Comparison of ENCODE assay signal across 23 cellular contexts in genomic region chr15:87368511-87368910, GRCh38.
DNase-seq lines count a peak whose midpoint lies in the region; ATAC-seq and TF ChIP-seq lines count a peak whose summit lies in the region.
"Had no signal": no experiment of that assay in that cellular context is flagged by ENCODE, and none has a peak within 500 bp of the region (broad histone marks: within the 10 kb centered on the region; RNA-seq: fewer than 3 reads in every experiment).

No MANE protein-coding gene starts in this region.

- H3K9ac ChIP-seq in mesendoderm (ENCODE audit: low read length) = no peak overlapping the region
- H3K9ac ChIP-seq: BLaER1 treated with 17β-estradiol and CSF1 and Interleukin-3, amounts not matched to agents 10 nM and 100 nM; parathyroid adenoma had no signal

- H3K4me1 ChIP-seq in mesendoderm (ENCODE audit: control insufficient read depth, low read depth, low read length) = no peaks in the 10 kb centered on the region
- H3K4me1 ChIP-seq: BLaER1 treated with 17β-estradiol and CSF1 and Interleukin-3, amounts not matched to agents 10 nM and 100 nM; gastroesophageal sphincter; parathyroid adenoma; upper lobe of right lung had no signal

- DNase-seq in AG04450 (ENCODE audit: low read depth, low spot score) = no peak
- peak; percentile 63 for DNase-seq in MG63
- DNase-seq in choroid plexus epithelial cell (ENCODE audit: low read depth) = peak; percentile 9
- DNase-seq in mesendoderm = peak; percentile 2
- DNase-seq in NCI-H748 (lab: John Stamatoyannopoulos, UW; ENCODE audit: unreplicated experiment) = no peak
- DNase-seq in NCI-H526 (lab: John Stamatoyannopoulos, UW) = no peak
- DNase-seq in GOT3 (lab: John Stamatoyannopoulos, UW) = no peak
- DNase-seq: activated CD4-positive, alpha-beta T cell treated with anti-CD3 and anti-CD28 coated beads for 4 hours; activated naive CD4-positive, alpha-beta T cell treated with anti-CD3 and anti-CD28 coated beads, Interleukin-2, amount 50 U/mL, for 16 hours; activated T-cell treated with anti-CD3 and anti-CD28 coated beads, Interleukin-2, amount 50 U/mL, for 48 hours; erythroblast; natural killer cell; NCI-H1436; NCI-H524; right cardiac atrium; Right ventricle myocardium superior; upper lobe of right lung had no signal

- TF ChIP-seq CTCF in AG04450 (IDR thresholded peaks at IDR 0.05; ENCODE audit: low read depth, low read length) (no peak), choroid plexus epithelial cell (conservative IDR thresholded peaks at IDR 0.05; ENCODE audit: low read depth, low read length) (no peak)

- H3K4me3 ChIP-seq in AG04450 (ENCODE audit: low read depth, low read length) (no peak overlapping the region), MG63 (no peak overlapping the region), choroid plexus epithelial cell (ENCODE audit: low read depth, low read length) (no peak overlapping the region), mesendoderm (ENCODE audit: low read length) (no peak overlapping the region)
- H3K4me3 ChIP-seq: BLaER1 treated with 17β-estradiol and CSF1 and Interleukin-3, amounts not matched to agents 10 nM and 100 nM; gastroesophageal sphincter; GM23338; upper lobe of right lung had no signal

- no CpG with 5 or more reads among the region's 2 CpGs for WGBS in mesendoderm (ENCODE audit: extremely low coverage, insufficient coverage, low lambda C conversion rate)

- H2BK5ac ChIP-seq in mesendoderm (ENCODE audit: low read length) = no peak overlapping the region

- peak overlapping the region; percentile 15 for H3K56ac ChIP-seq in mesendoderm (ENCODE audit: low read length)

- no peak overlapping the region for H3K18ac ChIP-seq in mesendoderm (ENCODE audit: low read length)

- H3K79me2 ChIP-seq in mesendoderm (ENCODE audit: control insufficient read depth, insufficient read depth, low read length) = no peaks in the 10 kb centered on the region
- H3K79me2 ChIP-seq: parathyroid adenoma had no signal

- H2BK15ac ChIP-seq in mesendoderm (replicated peaks; ENCODE audit: low read depth) = no peak overlapping the region

- no peak overlapping the region for H2AK5ac ChIP-seq in mesendoderm (ENCODE audit: low read length)

- POLR2A ChIA-PET in AG04450 (lab: Yijun Ruan, JAX) = interaction anchor here (2.0 kb wide), 1 partner anchor 20 kb away, joined by 11 read pairs; no protein-coding TSS in a partner anchor

- no peak overlapping the region for H2BK120ac ChIP-seq in mesendoderm (ENCODE audit: low read depth, low read length)

- H4K5ac ChIP-seq in mesendoderm (ENCODE audit: low read length) = no peak overlapping the region

- H3K4me2 ChIP-seq in mesendoderm (ENCODE audit: low read length) = no peak overlapping the region
- H3K4me2 ChIP-seq: BLaER1 treated with 17β-estradiol and CSF1 and Interleukin-3, amounts not matched to agents 10 nM and 100 nM; GM23338 had no signal

- no peaks in the 10 kb centered on the region for H3K79me1 ChIP-seq in mesendoderm (ENCODE audit: low read length)

- no peak overlapping the region for H3K23ac ChIP-seq in mesendoderm (ENCODE audit: low read length)

- peak overlapping the region; percentile 66 for H3K27ac ChIP-seq in AG04450 (ENCODE audit: low read depth, low read length)
- H3K27ac ChIP-seq in mesendoderm (ENCODE audit: low read depth, low read length) = no peak overlapping the region
- H3K27ac ChIP-seq: BLaER1 treated with 17β-estradiol and CSF1 and Interleukin-3, amounts not matched to agents 10 nM and 100 nM; gastroesophageal sphincter; HL-60; parathyroid adenoma; upper lobe of right lung had no signal

- no peaks in the 10 kb centered on the region for H3K9me3 ChIP-seq in AG04450 (ENCODE audit: control insufficient read depth, insufficient read depth, low read length)
- H3K9me3 ChIP-seq in MG63 = peaks cover 28% of the 10 kb centered on the region
- H3K9me3 ChIP-seq: gastroesophageal sphincter, upper lobe of right lung had no signal

- H4K8ac ChIP-seq in mesendoderm (ENCODE audit: low read depth, low read length) = no peak overlapping the region

- 0 out of 2 replicates have a peak, but pooled peaks cover 3% of the 10 kb centered on the region for H3K36me3 ChIP-seq in MG63
- no peaks in the 10 kb centered on the region for H3K36me3 ChIP-seq in mesendoderm (ENCODE audit: control insufficient read depth, insufficient read depth, low read length)
- H3K36me3 ChIP-seq: BLaER1 treated with 17β-estradiol and CSF1 and Interleukin-3, amounts not matched to agents 10 nM and 100 nM; gastroesophageal sphincter; upper lobe of right lung had no signal

- ATAC-seq in HG03469 (IDR thresholded peaks at IDR 0.05; ENCODE audit: unreplicated experiment) = no peak
- ATAC-seq: gastroesophageal sphincter, GM23338, natural killer cell, right cardiac atrium, upper lobe of right lung had no signal

- CTCF ChIA-PET in AG04450 (lab: Charles Lee) = no interaction called here

- H3K27me3 ChIP-seq in AG04450 (ENCODE audit: control insufficient read depth, insufficient read depth, low read length) (no peaks in the 10 kb centered on the region), MG63 (no peaks in the 10 kb centered on the region), mesendoderm (ENCODE audit: insufficient read depth, low read length, poor library complexity) (no peaks in the 10 kb centered on the region)
- H3K27me3 ChIP-seq: BLaER1 treated with 17β-estradiol and CSF1 and Interleukin-3, amounts not matched to agents 10 nM and 100 nM; gastroesophageal sphincter; upper lobe of right lung had no signal

- H3K4ac ChIP-seq in mesendoderm (ENCODE audit: low read depth, low read length) = no peak overlapping the region

Comparison
In these comparisons a context has a peak if more than half of its experiments do, and no peak if none do; other contexts are left out.
1. DNase-seq: peak in MG63 (single experiment), choroid plexus epithelial cell (single experiment) and mesendoderm (single experiment); none in AG04450 (single experiment), NCI-H748 (single experiment), NCI-H526 (0 of 2) and GOT3 (single experiment).